In genomic region chr5:56900858-56901578, GRCh38 we compare ENCODE assay signal across 8 cellular contexts. TPM values are rescaled to one million over a fixed set of nuclear protein-coding genes. Genes with fewer than 3 reads are reported as not detected.
DNase-seq lines count a peak whose midpoint lies in the region; ATAC-seq and TF ChIP-seq lines count a peak whose summit lies in the region.

No MANE protein-coding gene starts in this region.

- no peak overlapping the region for H3K4me2 ChIP-seq in trophoblast cell (ENCODE audit: low read length)

- no peak for DNase-seq in BJ (ENCODE audit: low read depth)
- DNase-seq in GM04504 (ENCODE audit: low read depth): peak; percentile 14
- DNase-seq in NCI-H1694 (lab: John Stamatoyannopoulos, UW): peak; percentile 27
- peak; percentile 20 for DNase-seq in activated CD4-positive, alpha-beta T cell treated with anti-CD3 and anti-CD28 coated beads for 48 hours
- no peak for DNase-seq in foreskin keratinocyte
- peak; percentile 28 to 78 for DNase-seq in trophoblast cell
- no peak for DNase-seq in GM19238 (ENCODE audit: insufficient read length, low spot score)

- POLR2A ChIA-PET in BJ (lab: Charles Lee): no interaction called here

- H3K27ac ChIP-seq in foreskin keratinocyte (no peak overlapping the region), trophoblast cell (ENCODE audit: low read depth, low read length) (no peak overlapping the region)

- no peaks in the 10 kb centered on the region for H3K79me2 ChIP-seq in trophoblast cell (ENCODE audit: control insufficient read depth, insufficient read depth, low read length, poor library complexity)

- no peaks in the 10 kb centered on the region for H3K4me1 ChIP-seq in foreskin keratinocyte
- H3K4me1 ChIP-seq in trophoblast cell (ENCODE audit: control insufficient read depth in 1 of 2, insufficient read depth in 2 of 2, low read length in 2 of 2): no peaks in the 10 kb centered on the region

- no peak overlapping the region for H2AFZ ChIP-seq in trophoblast cell (ENCODE audit: insufficient read depth, low read length, poor library complexity)

- H4K8ac ChIP-seq in trophoblast cell (ENCODE audit: low read depth, low read length): no peak overlapping the region

- H3K9ac ChIP-seq in trophoblast cell (ENCODE audit: low read length): no peak overlapping the region

- no peak overlapping the region for H2BK120ac ChIP-seq in trophoblast cell (ENCODE audit: insufficient read depth, low read length, poor library complexity)

- H3K36me3 ChIP-seq in BJ (ENCODE audit: control insufficient read depth, insufficient read depth, low read length): no peaks in the 10 kb centered on the region
- no peaks in the 10 kb centered on the region for H3K36me3 ChIP-seq in trophoblast cell (ENCODE audit: control insufficient read depth in 1 of 2, insufficient read depth in 2 of 2, low read length in 2 of 2)

- no peak overlapping the region for H2BK5ac ChIP-seq in trophoblast cell (ENCODE audit: low read depth, low read length, poor library complexity)

- H3K79me1 ChIP-seq in trophoblast cell (ENCODE audit: low read length): no peaks in the 10 kb centered on the region

- no peaks in the 10 kb centered on the region for H3K27me3 ChIP-seq in BJ (ENCODE audit: control insufficient read depth, insufficient read depth, low read length)
- no peaks in the 10 kb centered on the region for H3K27me3 ChIP-seq in foreskin keratinocyte
- H3K27me3 ChIP-seq in trophoblast cell (ENCODE audit: insufficient read depth, low read length): no peaks in the 10 kb centered on the region

- H3K9me3 ChIP-seq in trophoblast cell (ENCODE audit: insufficient read depth, low read depth, low read length): peaks cover 3% of the 10 kb centered on the region

- WGBS in trophoblast cell (ENCODE audit: extremely low coverage, insufficient coverage, insufficient read length): no CpG with 5 or more reads among the region's 3 CpGs

- no peak overlapping the region for H3K23ac ChIP-seq in trophoblast cell (ENCODE audit: low read length)

- H3K4ac ChIP-seq in trophoblast cell (ENCODE audit: low read depth, low read length): no peak overlapping the region

- peak; percentile 61 for ATAC-seq in foreskin keratinocyte
- ATAC-seq in GM21723 (IDR thresholded peaks at IDR 0.05; ENCODE audit: unreplicated experiment): no peak

- H4K91ac ChIP-seq in trophoblast cell (ENCODE audit: low read depth, low read length): no peak overlapping the region

- CTCF ChIA-PET in BJ (lab: Yijun Ruan, JAX): interaction anchor here (0.5 to 5.5 kb wide), 24 partner anchors 8 to 1454 kb away, joined by 3 to 37 read pairs (median 3); no protein-coding TSS in a partner anchor

- no peak overlapping the region for H3K18ac ChIP-seq in trophoblast cell (ENCODE audit: low read length)

- no peak overlapping the region for H2BK12ac ChIP-seq in trophoblast cell (ENCODE audit: low read length)

- H3K14ac ChIP-seq in trophoblast cell (ENCODE audit: low read length): no peak overlapping the region

- H4K12ac ChIP-seq in trophoblast cell (ENCODE audit: low read depth, low read length): no peak overlapping the region

- no peak overlapping the region for H2AK5ac ChIP-seq in trophoblast cell (ENCODE audit: low read length)

- TF ChIP-seq CTCF in BJ (IDR thresholded peaks at IDR 0.05; ENCODE audit: insufficient read depth, low read depth, low read length): peak; percentile 64
- peak; percentile 88 for TF ChIP-seq CTCF in foreskin keratinocyte (conservative IDR thresholded peaks at IDR 0.05)

- H3K4me3 ChIP-seq in BJ (ENCODE audit: low read depth, low read length) (no peak overlapping the region), trophoblast cell (ENCODE audit: low read depth, low read length) (no peak overlapping the region)

RNA-seq across cellular contexts. Expression of gene SETD9, which starts 8.4 kb away (rescaled TPM):
- 2.8 and 9.7 TPM in 2 replicates for polyA plus RNA-seq in BJ (2011; rRNA removed)
- 0.57 and 0.93 TPM in 2 replicates for polyA minus RNA-seq in BJ (2011; rRNA and poly(A)+ RNA removed)
- total RNA-seq in foreskin keratinocyte: 5.5 and 10.9 TPM in 2 replicates
- 3.1 and 6.1 TPM in 2 replicates for polyA plus RNA-seq in foreskin keratinocyte
- polyA plus RNA-seq in trophoblast cell (2013): 4.8 and 5.4 TPM in 2 replicates

RNA-seq across cellular contexts. Expression of gene MIER3, which starts 50.9 kb away (rescaled TPM):
- polyA plus RNA-seq in BJ (2011; rRNA removed) (8.4 and 13.6 TPM in 2 replicates), foreskin keratinocyte (1.9 and 2.4 TPM in 2 replicates)
- 11.5 and 17.3 TPM in 2 replicates for polyA minus RNA-seq in BJ (2011; rRNA and poly(A)+ RNA removed)
- total RNA-seq in foreskin keratinocyte: 11.4 and 11.8 TPM in 2 replicates
- polyA plus RNA-seq in trophoblast cell (2013): 20.0 and 20.5 TPM in 2 replicates

Comparison
In these comparisons a context has a peak if more than half of its experiments do, and no peak if none do; other contexts are left out.
1. DNase-seq: peak in GM04504 (single experiment), NCI-H1694 (single experiment), activated CD4-positive, alpha-beta T cell treated with anti-CD3 and anti-CD28 coated beads for 48 hours (single experiment) and trophoblast cell (2 of 2); none in BJ (single experiment), foreskin keratinocyte (0 of 2) and GM19238 (single experiment).